In genomic region chr1:225607355-225607754, GRCh38 we compare ENCODE assay signal across 1 cellular context.
TF ChIP-seq lines count a peak whose summit lies in the region.

No MANE protein-coding gene starts in this region.

TF ChIP-seq in HEK293, 187 proteins besides CTCF, POLR2A, EP300 and RAD21 (continued from another document):
- no peak for TF ChIP-seq ZBTB11 (tag by site-specific recombination; conservative IDR thresholded peaks at IDR 0.05; ENCODE audit: low read depth)
- no peak for TF ChIP-seq ZNF837 (tag by site-specific recombination; IDR thresholded peaks at IDR 0.05)
- TF ChIP-seq ZNF404 (tag by site-specific recombination; IDR thresholded peaks at IDR 0.05) = no peak
- TF ChIP-seq ZNF211 (tag by site-specific recombination; IDR thresholded peaks at IDR 0.05; ENCODE audit: low read depth) = no peak
- no peak; the same call in 1 of the 2 replicates for TF ChIP-seq ZNF558 (tag by site-specific recombination; IDR thresholded peaks at IDR 0.05)
- 0 out of 2 replicates have a peak, but pooled peaks have one; percentile 12 for TF ChIP-seq ZBTB44 (tag by site-specific recombination; IDR thresholded peaks at IDR 0.05)
- TF ChIP-seq ZNF37A (tag by site-specific recombination; IDR thresholded peaks at IDR 0.05) = no peak
